In the genomic region with DNA sequence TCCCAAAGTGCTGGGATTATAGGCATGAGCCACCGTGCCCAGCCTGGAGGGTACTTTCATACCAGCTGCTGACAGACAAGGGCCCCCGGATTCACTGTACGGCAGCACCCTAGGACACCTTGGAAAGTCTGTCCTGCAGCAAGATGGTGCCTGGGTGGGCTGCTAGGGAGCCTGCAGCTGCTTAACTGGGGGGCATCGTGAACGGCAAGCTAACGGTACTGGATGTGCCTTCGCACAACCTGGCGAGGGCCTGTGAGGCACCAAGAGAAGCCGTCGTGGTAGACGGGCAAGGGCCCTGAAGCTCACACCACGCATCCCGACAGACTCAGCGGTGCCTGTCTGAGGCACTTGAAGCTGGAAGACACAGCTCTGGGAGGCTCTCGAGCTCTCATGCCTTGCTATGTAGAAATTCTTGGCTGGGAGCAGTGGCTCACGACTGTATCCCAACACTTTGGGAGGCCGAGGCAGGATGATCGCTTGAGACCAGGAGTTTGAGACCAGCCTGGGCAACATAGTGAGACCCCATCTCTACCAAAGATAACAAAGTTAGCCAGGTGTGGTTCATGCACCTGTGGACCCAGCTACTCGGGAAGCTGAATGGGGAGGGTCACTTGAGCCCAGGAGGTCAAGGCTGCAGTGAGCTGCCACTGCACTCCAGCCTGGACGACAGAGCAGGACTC, we compare ENCODE assay signal across 20 cellular contexts. TPM values are rescaled to one million over a fixed set of nuclear protein-coding genes. Genes with fewer than 3 reads are reported as not detected.
A peak's percentile ranks its signal among the peaks of the same experiment; 100 is the strongest.
DNase-seq lines count a peak whose midpoint lies in the region; ATAC-seq, FAIRE-seq and TF ChIP-seq lines count a peak whose summit lies in the region.
"Had no signal": no experiment of that assay in that cellular context is flagged by ENCODE, and none has a peak within 500 bp of the region (broad histone marks: within the 10 kb centered on the region; RNA-seq: fewer than 3 reads in every experiment).

No MANE protein-coding gene starts in this region.

- TF ChIP-seq RAD21 in HepG2 (CRISPR knock-in tag; IDR thresholded peaks at IDR 0.05): no peak

- ATAC-seq in HepG2: no peak
- ATAC-seq: GM12878, GM23338 had no signal

- peaks cover 0 to 90% (median 0%) of the 10 kb centered on the region in 3 donors for H3K36me3 ChIP-seq in Peyer's patch
- peaks cover 16 to 47% of the 10 kb centered on the region in 2 experiments; a peak in 4 of 5 replicates for H3K36me3 ChIP-seq in HepG2 (replicated peaks in 1 of 2; ENCODE audit: control insufficient read depth in 1 of 2, insufficient read depth in 2 of 2, low read length in 2 of 2)
- H3K36me3 ChIP-seq in transverse colon: peaks cover 0 to 50% (median 20%) of the 10 kb centered on the region in 4 donors

- DNase-seq in activated effector memory CD4-positive, alpha-beta T cell treated with anti-CD3 and anti-CD28 coated beads, Interleukin-2, amount 50 U/mL, for 16 hours: peak; percentile 59
- no peak for DNase-seq in activated effector memory CD4-positive, alpha-beta T cell treated with Interleukin-2 at 50 U/mL for 16 hours
- DNase-seq in Peyer's patch: peak in 2 of 3 donors; percentile 12 to 35
- DNase-seq in HepG2 (ENCODE audit: low spot score): no peak
- peak; percentile 2 for DNase-seq in transverse colon
- no peak for DNase-seq in DMS153 treated with DMSO at 0.1 percent for 48 hours (lab: John Stamatoyannopoulos, UW; ENCODE audit: unreplicated experiment)
- DNase-seq in stimulated activated naive CD4-positive, alpha-beta T cell treated with Interleukin-2 at 50 U/mL for 16 hours (lab: John Stamatoyannopoulos, UW): no peak
- no peak for DNase-seq in C1 segment of cervical spinal cord (lab: John Stamatoyannopoulos, UW)
- DNase-seq: 8988T, Caco-2, DMS53, EL, NCI-H1417 treated with DMSO at 0.1 percent for 48 hours, NCI-H187 treated with DMSO at 0.1 percent for 48 hours, NCI-H2171, NCI-H526 had no signal

- H3K27ac ChIP-seq in Peyer's patch (no peak overlapping the region), HepG2 (ENCODE audit: extremely low read length, insufficient read depth, low read length) (no peak overlapping the region), transverse colon (no peak overlapping the region)
- H3K27ac ChIP-seq: SK-N-MC had no signal

- CTCF ChIA-PET in HepG2 (lab: Yijun Ruan, JAX; ENCODE audit: low intra/inter-chr PET ratio, low total read pairs): no interaction called here

- H3K9me3 ChIP-seq in Peyer's patch (no peaks in the 10 kb centered on the region), HepG2 (ENCODE audit: low read length) (no peaks in the 10 kb centered on the region), transverse colon (no peaks in the 10 kb centered on the region)
- H3K9me3 ChIP-seq: Caco-2 had no signal

- TF ChIP-seq POLR2A in Peyer's patch (IDR thresholded peaks at IDR 0.05) (no peak), HepG2 (IDR thresholded peaks at IDR 0.05; ENCODE audit: insufficient read depth in 1 of 2, low read depth in 2 of 2, low read length in 2 of 2) (no peak), transverse colon (IDR thresholded peaks at IDR 0.05) (no peak)

- in situ Hi-C loops in HepG2 (cut with HindIII; ENCODE audit: extremely low pct_ligation_motif_present, low pct_unique_long_range_greater_than_20kb) (no loop called here), transverse colon (cut with MboI; ENCODE audit: low pct_ligation_motif_present in 1 of 4, low pct_unique_long_range_greater_than_20kb in 1 of 4, low sequenced_read_pairs in 3 of 4) (no loop called here)

- no peak overlapping the region for H3K9ac ChIP-seq in HepG2 (ENCODE audit: insufficient read depth, low read depth, low read length)

- H4K20me1 ChIP-seq in HepG2 (ENCODE audit: insufficient read depth, low read length): no peaks in the 10 kb centered on the region

- H3K79me2 ChIP-seq in HepG2 (ENCODE audit: insufficient read depth, low read length): no peaks in the 10 kb centered on the region

- TF ChIP-seq CTCF in Peyer's patch (IDR thresholded peaks at IDR 0.05): no peak
- no peak for TF ChIP-seq CTCF in HepG2 (CRISPR knock-in tag; IDR thresholded peaks at IDR 0.05)
- TF ChIP-seq CTCF in transverse colon (IDR thresholded peaks at IDR 0.05): no peak

- intact Hi-C loops in HepG2 (cut with micrococcal nuclease; ENCODE audit: unreplicated experiment) (no loop called here), transverse colon (cut with DNase I; ENCODE audit: low total_unique reads) (no loop called here)

- no peaks in the 10 kb centered on the region for H3K4me1 ChIP-seq in Peyer's patch
- H3K4me1 ChIP-seq in HepG2 (ENCODE audit: insufficient read depth, low read length): no peaks in the 10 kb centered on the region
- H3K4me1 ChIP-seq in transverse colon: no peaks in the 10 kb centered on the region
- H3K4me1 ChIP-seq: Caco-2 had no signal

- no peak overlapping the region for H2AFZ ChIP-seq in HepG2 (ENCODE audit: low read length)
- H2AFZ ChIP-seq: GM23338 had no signal

- BruUV-seq in HepG2 (replicated peaks; lab: Mats Ljungman, UMichigan): no TSS peak

- 91% methylated on average over 13 of the region's 20 CpGs for WGBS in HepG2 (ENCODE audit: low lambda C conversion rate)
- WGBS in transverse colon (ENCODE audit: low coverage in 1 of 2), 2 donors: 96% methylated on average over 20 of the region's 20 CpGs; no CpG with 5 or more reads in 1 of the 2 donors

- H3K4me3 ChIP-seq in Peyer's patch (no peak overlapping the region), HepG2 (replicated peaks in 1 of 3; ENCODE audit: insufficient read depth in 1 of 3, low read depth in 2 of 3, low read length in 3 of 3) (no peak overlapping the region), transverse colon (no peak overlapping the region)
- H3K4me3 ChIP-seq: GM12878, GM23338, SK-N-MC had no signal

- TF ChIP-seq EP300 in HepG2 (IDR thresholded peaks at IDR 0.05; ENCODE audit: low read depth in 2 of 2, low read length in 2 of 2): no peak
- no peak for TF ChIP-seq EP300 in HepG2 (CRISPR knock-in tag; IDR thresholded peaks at IDR 0.05; ENCODE audit: borderline replicate concordance)
- TF ChIP-seq EP300 in transverse colon (IDR thresholded peaks at IDR 0.05; ENCODE audit: low read depth): no peak

- H3K4me2 ChIP-seq in HepG2 (ENCODE audit: low read depth, low read length): no peak overlapping the region
- H3K4me2 ChIP-seq: GM23338 had no signal

- H3K27me3 ChIP-seq in Peyer's patch (no peaks in the 10 kb centered on the region), HepG2 (ENCODE audit: control insufficient read depth in 1 of 2, insufficient read depth in 2 of 2, low read length in 2 of 2) (no peaks in the 10 kb centered on the region), transverse colon (no peaks in the 10 kb centered on the region)

- POLR2A ChIA-PET in HepG2 (lab: Yijun Ruan, JAX): no interaction called here

- no peak for FAIRE-seq in HepG2 (lab: Jason Lieb, UNC)
- FAIRE-seq: GM12878, GM19239 had no signal

RNA-seq across cellular contexts. Expression of a gene that starts 9.4 kb away (rescaled TPM):
- 10 to 100 TPM; 43.3 to 73.3 (median 54.1) TPM for total RNA-seq in Peyer's patch
- total RNA-seq in HepG2 (2016; rRNA removed; fragmentation: Illumina TruSeq; extraction: Trizol): 16.7 and 20.3 TPM in 2 replicates
- total RNA-seq in HepG2 (2016; cell fraction: cytosol; rRNA removed; fragmentation: Illumina TruSeq; extraction: Trizol; ENCODE audit: low read depth): 3.4 and 3.6 TPM in 2 replicates
- total RNA-seq in HepG2 (2016; cell fraction: insoluble cytoplasmic fraction; rRNA removed; fragmentation: Illumina TruSeq; extraction: Trizol): 13.2 and 21.6 TPM in 2 replicates
- 6.7 and 7.9 TPM in 2 replicates for total RNA-seq in HepG2 (2016; cell fraction: membrane; rRNA removed; fragmentation: Illumina TruSeq; extraction: Trizol)
- 18.7 and 21.1 TPM in 2 replicates for total RNA-seq in HepG2 (2016; cell fraction: nucleus; rRNA removed; fragmentation: Illumina TruSeq; extraction: Trizol)
- 10.2 and 14.6 TPM in 2 replicates for polyA plus RNA-seq in HepG2 (2011; rRNA removed)
- polyA plus RNA-seq in HepG2 (2011; cell fraction: cytosol; rRNA removed): 5.0 and 10.7 TPM in 2 replicates
- 126 and 171 TPM in 2 replicates for polyA plus RNA-seq in HepG2 (2011; cell fraction: nucleus; rRNA removed)
- 10.2 and 14.9 TPM in 2 replicates for polyA plus RNA-seq in HepG2 (2012)
- 1.2 and 1.3 TPM in 2 replicates for polyA plus RNA-seq in HepG2 (2016; cell fraction: cytosol; fragmentation: Illumina TruSeq; extraction: Trizol; ENCODE audit: low read depth)
- polyA plus RNA-seq in HepG2 (2016; cell fraction: insoluble cytoplasmic fraction; fragmentation: Illumina TruSeq; extraction: Trizol; ENCODE audit: low read depth): 10.1 and 12.8 TPM in 2 replicates
- polyA plus RNA-seq in HepG2 (2016; cell fraction: membrane; fragmentation: Illumina TruSeq; extraction: Trizol; ENCODE audit: low read depth): 3.8 and 4.4 TPM in 2 replicates
- 43.7 and 48.3 TPM in 2 replicates for polyA plus RNA-seq in HepG2 (2016; cell fraction: nucleus; fragmentation: Illumina TruSeq; extraction: Trizol; ENCODE audit: insufficient read depth, low read depth)
- 16.2 and 23.5 TPM in 2 replicates for polyA minus RNA-seq in HepG2 (2011; rRNA and poly(A)+ RNA removed; ENCODE audit: low replicate concordance)
- polyA minus RNA-seq in HepG2 (2011; cell fraction: cytosol; rRNA and poly(A)+ RNA removed): 7.9 and 8.9 TPM in 2 replicates
- polyA minus RNA-seq in HepG2 (2011; cell fraction: nucleus; rRNA and poly(A)+ RNA removed): 10.3 and 10.4 TPM in 2 replicates
- total RNA-seq in transverse colon: 100 to 1,000 TPM in 1 of 4 donors, 10 to 100 TPM in 3; 31.7 to 120 (median 40.4) TPM

RNA-seq across cellular contexts. Expression of a gene that starts 12.9 kb away (rescaled TPM):
- total RNA-seq in Peyer's patch (100 to 1,000 TPM in 1 of 4 donors, 10 to 100 TPM in 3; 30.0 to 159 (median 72.2) TPM), HepG2 (2016; rRNA removed; fragmentation: Illumina TruSeq; extraction: Trizol) (2.5 and 3.0 TPM in 2 replicates), transverse colon (100 to 1,000 TPM in 1 of 4 donors, 10 to 100 TPM in 3; 27.2 to 187 (median 55.5) TPM)
- total RNA-seq in HepG2 (2016; cell fraction: cytosol; rRNA removed; fragmentation: Illumina TruSeq; extraction: Trizol; ENCODE audit: low read depth): 1.8 and 2.7 TPM in 2 replicates
- 1.6 and 2.7 TPM in 2 replicates for total RNA-seq in HepG2 (2016; cell fraction: insoluble cytoplasmic fraction; rRNA removed; fragmentation: Illumina TruSeq; extraction: Trizol)
- total RNA-seq in HepG2 (2016; cell fraction: membrane; rRNA removed; fragmentation: Illumina TruSeq; extraction: Trizol): 3.0 and 4.1 TPM in 2 replicates
- total RNA-seq in HepG2 (2016; cell fraction: nucleus; rRNA removed; fragmentation: Illumina TruSeq; extraction: Trizol): 2.9 and 4.3 TPM in 2 replicates
- polyA plus RNA-seq in HepG2 (2011; rRNA removed): 1.5 and 1.7 TPM in 2 replicates
- 0.54 and 0.68 TPM in 2 replicates for polyA plus RNA-seq in HepG2 (2011; cell fraction: cytosol; rRNA removed)
- polyA plus RNA-seq in HepG2 (2011; cell fraction: nucleus; rRNA removed): 4.0 and 6.8 TPM in 2 replicates
- polyA plus RNA-seq in HepG2 (2012): 0.59 and 0.83 TPM in 2 replicates
- 2.5 and 2.6 TPM in 2 replicates for polyA plus RNA-seq in HepG2 (2016; cell fraction: cytosol; fragmentation: Illumina TruSeq; extraction: Trizol; ENCODE audit: low read depth)
- polyA plus RNA-seq in HepG2 (2016; cell fraction: insoluble cytoplasmic fraction; fragmentation: Illumina TruSeq; extraction: Trizol; ENCODE audit: low read depth): 2.2 and 3.8 TPM in 2 replicates
- polyA plus RNA-seq in HepG2 (2016; cell fraction: membrane; fragmentation: Illumina TruSeq; extraction: Trizol; ENCODE audit: low read depth): 3.3 and 3.7 TPM in 2 replicates
- polyA plus RNA-seq in HepG2 (2016; cell fraction: nucleus; fragmentation: Illumina TruSeq; extraction: Trizol; ENCODE audit: insufficient read depth, low read depth): 6.7 and 9.8 TPM in 2 replicates
- 0.62 and 22.8 TPM in 2 replicates for polyA minus RNA-seq in HepG2 (2011; rRNA and poly(A)+ RNA removed; ENCODE audit: low replicate concordance)
- polyA minus RNA-seq in HepG2 (2011; cell fraction: cytosol; rRNA and poly(A)+ RNA removed): 0.62 and 1.5 TPM in 2 replicates
- 1.5 and 2.2 TPM in 2 replicates for polyA minus RNA-seq in HepG2 (2011; cell fraction: nucleus; rRNA and poly(A)+ RNA removed)

RNA-seq across cellular contexts. Expression of a gene that starts 26.3 kb away (rescaled TPM):
- total RNA-seq in Peyer's patch (100 to 1,000 TPM in 1 of 4 donors, 10 to 100 TPM in 3; 22.3 to 104 (median 41.7) TPM), HepG2 (2016; rRNA removed; fragmentation: Illumina TruSeq; extraction: Trizol) (0.44 TPM in 1 of 2 replicates, not detected in the other), transverse colon (100 to 1,000 TPM in 2 of 4 donors, 10 to 100 TPM in 2; 17.9 to 162 (median 80.6) TPM)
- total RNA-seq in HepG2 (2016; cell fraction: cytosol; rRNA removed; fragmentation: Illumina TruSeq; extraction: Trizol; ENCODE audit: low read depth): not detected in 2 replicates
- total RNA-seq in HepG2 (2016; cell fraction: insoluble cytoplasmic fraction; rRNA removed; fragmentation: Illumina TruSeq; extraction: Trizol): 0.18 and 0.80 TPM in 2 replicates
- 0.22 and 0.24 TPM in 2 replicates for total RNA-seq in HepG2 (2016; cell fraction: membrane; rRNA removed; fragmentation: Illumina TruSeq; extraction: Trizol)
- 0.19 and 0.81 TPM in 2 replicates for total RNA-seq in HepG2 (2016; cell fraction: nucleus; rRNA removed; fragmentation: Illumina TruSeq; extraction: Trizol)
- 1.5 and 1.6 TPM in 2 replicates for polyA plus RNA-seq in HepG2 (2011; rRNA removed)
- 1.1 and 2.1 TPM in 2 replicates for polyA plus RNA-seq in HepG2 (2011; cell fraction: cytosol; rRNA removed)
- polyA plus RNA-seq in HepG2 (2011; cell fraction: nucleus; rRNA removed): 3.6 and 4.6 TPM in 2 replicates
- polyA plus RNA-seq in HepG2 (2012): 0.72 and 1.2 TPM in 2 replicates
- 0.07 and 0.11 TPM in 2 replicates for polyA plus RNA-seq in HepG2 (2016; cell fraction: cytosol; fragmentation: Illumina TruSeq; extraction: Trizol; ENCODE audit: low read depth)
- 0.16 TPM in 1 of 2 replicates, not detected in the other for polyA plus RNA-seq in HepG2 (2016; cell fraction: insoluble cytoplasmic fraction; fragmentation: Illumina TruSeq; extraction: Trizol; ENCODE audit: low read depth)
- 0.12 and 0.18 TPM in 2 replicates for polyA plus RNA-seq in HepG2 (2016; cell fraction: membrane; fragmentation: Illumina TruSeq; extraction: Trizol; ENCODE audit: low read depth)
- polyA plus RNA-seq in HepG2 (2016; cell fraction: nucleus; fragmentation: Illumina TruSeq; extraction: Trizol; ENCODE audit: insufficient read depth, low read depth): 0.70 and 1.00 TPM in 2 replicates
- 3.4 and 11.1 TPM in 2 replicates for polyA minus RNA-seq in HepG2 (2011; rRNA and poly(A)+ RNA removed; ENCODE audit: low replicate concordance)
- polyA minus RNA-seq in HepG2 (2011; cell fraction: cytosol; rRNA and poly(A)+ RNA removed): 1.5 TPM in 2 replicates
- polyA minus RNA-seq in HepG2 (2011; cell fraction: nucleus; rRNA and poly(A)+ RNA removed): 2.4 and 4.6 TPM in 2 replicates

Comparison
In these comparisons a context has a peak if more than half of its experiments do, and no peak if none do; other contexts are left out.
1. DNase-seq: peak in activated effector memory CD4-positive, alpha-beta T cell treated with anti-CD3 and anti-CD28 coated beads, Interleukin-2, amount 50 U/mL, for 16 hours (single experiment), Peyer's patch (2 of 3) and transverse colon (single experiment); none in activated effector memory CD4-positive, alpha-beta T cell treated with Interleukin-2 at 50 U/mL for 16 hours (single experiment), HepG2 (single experiment), DMS153 treated with DMSO at 0.1 percent for 48 hours (single experiment), stimulated activated naive CD4-positive, alpha-beta T cell treated with Interleukin-2 at 50 U/mL for 16 hours (single experiment) and C1 segment of cervical spinal cord (0 of 14).
2. RNA of a gene that starts 12.9 kb away (total RNA-seq): 30.0 to 159 TPM in Peyer's patch and 27.2 to 187 TPM in transverse colon; 1.6 to 4.3 TPM in HepG2; every median in the first group is over 4 times any median in the second.
3. RNA of a gene that starts 26.3 kb away (total RNA-seq): 17.9 to 162 TPM in transverse colon and 22.3 to 104 TPM in Peyer's patch; 0.18 to 0.81 TPM in HepG2; every median in the first group is over 10 times any median in the second.